8 cellular contexts compared by ENCODE assay signal in genomic region chr3:129282727-129283327, GRCh38. TPM values are rescaled to one million over a fixed set of nuclear protein-coding genes. Genes with fewer than 3 reads are reported as not detected.
DNase-seq lines count a peak whose midpoint lies in the region; ATAC-seq and TF ChIP-seq lines count a peak whose summit lies in the region.

No MANE protein-coding gene starts in this region.

- no peak for TF ChIP-seq CTCF in astrocyte of the spinal cord (IDR thresholded peaks at IDR 0.05; ENCODE audit: low read depth, low read length)

- H3K27me3 ChIP-seq in aorta (ENCODE audit: control insufficient read depth in 1 of 2, insufficient read depth in 2 of 2, low read length in 1 of 2) = no peaks in the 10 kb centered on the region

- DNase-seq in GM03348 (ENCODE audit: low spot score) (peak; percentile 52), astrocyte of the spinal cord (ENCODE audit: low read depth, low spot score) (peak; percentile 38), COR-L47 (lab: John Stamatoyannopoulos, UW) (no peak), aorta (no peak), hepatic stellate cell (ENCODE audit: low spot score) (no peak), cerebellar nuclear complex (lab: John Stamatoyannopoulos, UW) (no peak)

- in situ Hi-C loops in astrocyte of the spinal cord (cut with HindIII; ENCODE audit: low sequenced_read_pairs) = no loop called here

- H3K9me3 ChIP-seq in aorta (ENCODE audit: control insufficient read depth, low read length) = no peaks in the 10 kb centered on the region

- ATAC-seq in GM21381 (IDR thresholded peaks at IDR 0.05; ENCODE audit: unreplicated experiment) (peak; percentile 60), HG03571 (IDR thresholded peaks at IDR 0.05; ENCODE audit: unreplicated experiment) (peak; percentile 65), aorta (ENCODE audit: low FRiP score) (no peak)

- H3K36me3 ChIP-seq in aorta (ENCODE audit: control insufficient read depth in 1 of 2, insufficient read depth in 2 of 2, low read length in 1 of 2) = no peaks in the 10 kb centered on the region

- WGBS in aorta, 2 donors = 67 to 82% methylated on average over 6 of the region's 6 CpGs

- no peak overlapping the region for H3K27ac ChIP-seq in aorta (ENCODE audit: low read depth in 1 of 2, low read length in 2 of 2)

- no peak overlapping the region for H3K4me3 ChIP-seq in astrocyte of the spinal cord (ENCODE audit: low read depth, low read length)
- H3K4me3 ChIP-seq in aorta (ENCODE audit: low read length in 2 of 2) = no peak overlapping the region

- intact Hi-C loops in aorta (cut with DNase I) = no loop called here

- H3K4me1 ChIP-seq in aorta (ENCODE audit: control insufficient read depth in 1 of 2, insufficient read depth in 2 of 2, low read length in 2 of 2) = no peaks in the 10 kb centered on the region

RNA-seq across cellular contexts. Expression of gene HMCES, which starts 4.2 kb away (rescaled TPM):
- total RNA-seq in aorta = 10 to 100 TPM; 24.3 to 31.9 TPM
- 10 to 100 TPM; 29.6 to 30.0 TPM for polyA plus RNA-seq in aorta

RNA-seq across cellular contexts. Expression of gene COPG1, which starts 33.4 kb away (rescaled TPM):
- 100 to 1,000 TPM; 149 to 155 TPM for total RNA-seq in aorta
- 10 to 100 TPM; 39.7 to 84.7 TPM for polyA plus RNA-seq in aorta

Comparison
In these comparisons a context has a peak if more than half of its experiments do, and no peak if none do; other contexts are left out.
1. DNase-seq: peak in GM03348 (single experiment) and astrocyte of the spinal cord (single experiment); none in COR-L47 (single experiment), aorta (0 of 2), hepatic stellate cell (single experiment) and cerebellar nuclear complex (0 of 2).